Comparison of ENCODE assay signal across 10 cellular contexts in genomic region chr11:16809901-16810668, GRCh38.
A peak's percentile ranks its signal among the peaks of the same experiment; 100 is the strongest.
DNase-seq lines count a peak whose midpoint lies in the region; ATAC-seq and TF ChIP-seq lines count a peak whose summit lies in the region.
"Had no signal": no experiment of that assay in that cellular context is flagged by ENCODE, and none has a peak within 500 bp of the region (broad histone marks: within the 10 kb centered on the region; RNA-seq: fewer than 3 reads in every experiment).

No MANE protein-coding gene starts in this region.

- WGBS in gastroesophageal sphincter (ENCODE audit: low coverage in 1 of 2), 2 donors = 74 to 83% methylated on average over 3 to 9 of the region's 11 CpGs
- 52 to 57% (median 54%) methylated on average over 11 of the region's 11 CpGs for WGBS in psoas muscle, 3 donors

- no peak for TF ChIP-seq CTCF in VCaP (conservative IDR thresholded peaks at IDR 0.05)
- TF ChIP-seq CTCF in gastroesophageal sphincter (IDR thresholded peaks at IDR 0.05) = no peak
- TF ChIP-seq CTCF in psoas muscle (IDR thresholded peaks at IDR 0.05) = no peak

- no peak for TF ChIP-seq POLR2A in gastroesophageal sphincter (IDR thresholded peaks at IDR 0.05)

- POLR2A ChIA-PET in activated CD4-positive, alpha-beta T cell treated with anti-CD3 and anti-CD28 coated beads, Interleukin-2, amount 10 ng/mL, durations not matched to agents 7 days and 5 days (lab: Charles Lee) = no interaction called here

- peak overlapping the region in 1 of 2 donors; percentile 59 for H3K27ac Mint-ChIP-seq in effector memory CD8-positive, alpha-beta T cell
- H3K27ac Mint-ChIP-seq in activated CD4-positive, alpha-beta T cell treated with anti-CD3 and anti-CD28 coated beads, Interleukin-2, amount 10 ng/mL, durations not matched to agents 7 days and 5 days = no peak overlapping the region

- H3K9me3 Mint-ChIP-seq in effector memory CD8-positive, alpha-beta T cell = no peaks in the 10 kb centered on the region
- H3K9me3 Mint-ChIP-seq in activated CD4-positive, alpha-beta T cell treated with anti-CD3 and anti-CD28 coated beads, Interleukin-2, amount 10 ng/mL, durations not matched to agents 7 days and 5 days = no peaks in the 10 kb centered on the region

- DNase-seq in H4 (ENCODE audit: low spot score) (peak; percentile 36), psoas muscle (peak in 1 of 2 donors; percentile 43)
- no peak for DNase-seq in effector memory CD8-positive, alpha-beta T cell
- DNase-seq in activated CD4-positive, alpha-beta T cell treated with anti-CD3 and anti-CD28 coated beads, Interleukin-2, amount 10 ng/mL, durations not matched to agents 7 days and 5 days = no peak
- DNase-seq: glutamatergic neuron, OCI-M1 had no signal

- peak; percentile 27 for ATAC-seq in gastroesophageal sphincter
- ATAC-seq in psoas muscle = peak; percentile 44 to 63 (median 52)
- no peak for ATAC-seq in HG03159 (IDR thresholded peaks at IDR 0.05; ENCODE audit: unreplicated experiment)
- ATAC-seq in GM19035 (IDR thresholded peaks at IDR 0.05; ENCODE audit: unreplicated experiment) = no peak
- no peak for ATAC-seq in effector memory CD8-positive, alpha-beta T cell (replicated peaks)

- peaks cover 0 to 36% of the 10 kb centered on the region in 2 donors for H3K4me1 Mint-ChIP-seq in effector memory CD8-positive, alpha-beta T cell (ENCODE audit: low read depth in 2 of 2)
- H3K4me1 Mint-ChIP-seq in activated CD4-positive, alpha-beta T cell treated with anti-CD3 and anti-CD28 coated beads, Interleukin-2, amount 10 ng/mL, durations not matched to agents 7 days and 5 days = peaks cover 3% of the 10 kb centered on the region

- peak overlapping the region in 1 of 2 donors; percentile 19 for H3K4me3 Mint-ChIP-seq in effector memory CD8-positive, alpha-beta T cell
- no peak overlapping the region for H3K4me3 Mint-ChIP-seq in activated CD4-positive, alpha-beta T cell treated with anti-CD3 and anti-CD28 coated beads, Interleukin-2, amount 10 ng/mL, durations not matched to agents 7 days and 5 days

- H3K27me3 ChIP-seq in gastroesophageal sphincter = no peaks in the 10 kb centered on the region
- H3K27me3 ChIP-seq in psoas muscle (ENCODE audit: insufficient read depth in 3 of 3, low read length in 2 of 3) = no peaks in the 10 kb centered on the region

- peaks cover 0 to 9% of the 10 kb centered on the region in 2 donors for H3K27me3 Mint-ChIP-seq in effector memory CD8-positive, alpha-beta T cell
- H3K27me3 Mint-ChIP-seq in activated CD4-positive, alpha-beta T cell treated with anti-CD3 and anti-CD28 coated beads, Interleukin-2, amount 10 ng/mL, durations not matched to agents 7 days and 5 days = no peaks in the 10 kb centered on the region

- no peaks in the 10 kb centered on the region for H3K36me3 Mint-ChIP-seq in effector memory CD8-positive, alpha-beta T cell (ENCODE audit: insufficient read depth)
- H3K36me3 Mint-ChIP-seq in activated CD4-positive, alpha-beta T cell treated with anti-CD3 and anti-CD28 coated beads, Interleukin-2, amount 10 ng/mL, durations not matched to agents 7 days and 5 days (ENCODE audit: low read depth) = no peaks in the 10 kb centered on the region

- CTCF ChIA-PET in activated CD4-positive, alpha-beta T cell treated with anti-CD3 and anti-CD28 coated beads, Interleukin-2, amount 10 ng/mL, durations not matched to agents 7 days and 5 days (lab: Charles Lee) = interaction anchor here (1.3 to 2.1 kb wide), 2 partner anchors 10 to 26 kb away, joined by 5 to 6 read pairs; no protein-coding TSS in a partner anchor

- TF ChIP-seq EP300 in gastroesophageal sphincter (IDR thresholded peaks at IDR 0.05) = no peak

- H3K4me1 ChIP-seq in gastroesophageal sphincter = peaks cover 0 to 54% (median 10%) of the 10 kb centered on the region in 3 donors
- H3K4me1 ChIP-seq in psoas muscle = peaks cover 4% of the 10 kb centered on the region

- H3K9me3 ChIP-seq in gastroesophageal sphincter = no peaks in the 10 kb centered on the region
- H3K9me3 ChIP-seq in psoas muscle = no peaks in the 10 kb centered on the region

- H3K36me3 ChIP-seq in gastroesophageal sphincter (peaks cover 0 to 33% of the 10 kb centered on the region in 2 donors), psoas muscle (ENCODE audit: insufficient read depth in 1 of 2, low read depth in 1 of 2) (no peaks in the 10 kb centered on the region)

- intact Hi-C loops in psoas muscle (cut with DNase I) = no loop called here

- H3K4me3 ChIP-seq in gastroesophageal sphincter = no peak overlapping the region
- no peak overlapping the region for H3K4me3 ChIP-seq in psoas muscle

- H3K27ac ChIP-seq in VCaP = peak overlapping the region; percentile 30
- peak overlapping the region in 3 of 4 donors; percentile 5 to 36 (median 14) for H3K27ac ChIP-seq in gastroesophageal sphincter
- H3K27ac ChIP-seq in psoas muscle = no peak overlapping the region

Comparison
In these comparisons a context has a peak if more than half of its experiments do, and no peak if none do; other contexts are left out.
1. ATAC-seq: peak in gastroesophageal sphincter (single experiment) and psoas muscle (4 of 4); none in HG03159 (single experiment), GM19035 (single experiment) and effector memory CD8-positive, alpha-beta T cell (single experiment).